11 cellular contexts compared by ENCODE assay signal in genomic region chr4:74768857-74769525, GRCh38. TPM values are rescaled to one million over a fixed set of nuclear protein-coding genes. Genes with fewer than 3 reads are reported as not detected.
DNase-seq lines count a peak whose midpoint lies in the region; ATAC-seq, FAIRE-seq and TF ChIP-seq lines count a peak whose summit lies in the region.
"Had no signal": no experiment of that assay in that cellular context is flagged by ENCODE, and none has a peak within 500 bp of the region (broad histone marks: within the 10 kb centered on the region; RNA-seq: fewer than 3 reads in every experiment).

No MANE protein-coding gene starts in this region.

- H2BK20ac ChIP-seq in IMR-90 (ENCODE audit: low read depth, low read length): no peak overlapping the region

- WGBS in IMR-90 (ENCODE audit: extremely low coverage in 2 of 2, insufficient read length in 1 of 2), 2 experiments: no CpG with 5 or more reads among the region's 2 CpGs

- no peak overlapping the region for H3K4me2 ChIP-seq in IMR-90 (ENCODE audit: low read depth, low read length)

- dilution Hi-C loops in IMR-90 (cut with HindIII; ENCODE audit: low sequenced_read_pairs, unreplicated experiment): no loop called here

- no peak overlapping the region for H2AK9ac ChIP-seq in IMR-90 (replicated peaks; ENCODE audit: low read depth, low read length, poor library complexity)

- H3K23ac ChIP-seq in IMR-90 (ENCODE audit: low read depth, low read length): no peak overlapping the region

- no peak for TF ChIP-seq RAD21 in IMR-90 (IDR thresholded peaks at IDR 0.05; ENCODE audit: low read length)

- H3K36me3 ChIP-seq in IMR-90 (ENCODE audit: control insufficient read depth, insufficient read depth, low read length): no peaks in the 10 kb centered on the region
- no peaks in the 10 kb centered on the region for H3K36me3 ChIP-seq in bronchial epithelial cell (ENCODE audit: control insufficient read depth, insufficient read depth, low read length)
- no peaks in the 10 kb centered on the region for H3K36me3 ChIP-seq in CD8-positive, alpha-beta memory T cell (ENCODE audit: insufficient read depth, low read length)

- intact Hi-C loops in IMR-90 (cut with micrococcal nuclease): no loop called here

- peak; percentile 40 for FAIRE-seq in bronchial epithelial cell (lab: Jason Lieb, UNC)

- H3K27ac ChIP-seq in IMR-90 (ENCODE audit: insufficient read depth, low read length): no peak overlapping the region
- no peak overlapping the region for H3K27ac ChIP-seq in CD8-positive, alpha-beta memory T cell (ENCODE audit: low read depth, low read length)

- no peak overlapping the region for H4K5ac ChIP-seq in IMR-90 (ENCODE audit: low read depth, low read length)

- no TSS peak for BruUV-seq in IMR-90 (replicated peaks; lab: Mats Ljungman, UMichigan)

- peaks cover 0 to 4% of the 10 kb centered on the region in 2 donors for H3K27me3 Mint-ChIP-seq in CD8-positive, alpha-beta memory T cell
- H3K27me3 Mint-ChIP-seq: activated CD4-positive, alpha-beta memory T cell treated with anti-CD3 and anti-CD28 coated beads, Interleukin-2, amount 10 ng/mL, durations not matched to agents 7 days and 5 days had no signal

- no peaks in the 10 kb centered on the region for H3K36me3 Mint-ChIP-seq in CD8-positive, alpha-beta memory T cell

- H2BK15ac ChIP-seq in IMR-90 (ENCODE audit: low read depth, low read length): no peak overlapping the region

- in situ Hi-C loops in IMR-90 (cut with MboI; ENCODE audit: low sequenced_read_pairs): no loop called here

- no peak overlapping the region for H3K18ac ChIP-seq in IMR-90 (ENCODE audit: low read depth, low read length)

- CTCF ChIA-PET in IMR-90 (lab: Yijun Ruan, JAX): no interaction called here
- CTCF ChIA-PET in CD8-positive, alpha-beta memory T cell (lab: Charles Lee): no interaction called here

- peak; percentile 63 for ATAC-seq in GM19463 (IDR thresholded peaks at IDR 0.05; ENCODE audit: unreplicated experiment)
- no peak for ATAC-seq in IMR-90 (ENCODE audit: low read depth)
- ATAC-seq in activated CD4-positive, CD25-positive, alpha-beta regulatory T cell treated with anti-CD3 and anti-CD28 coated beads, Interleukin-2, amount 50 U/mL, for 24 hours: no peak

- H3K9ac ChIP-seq in IMR-90 (ENCODE audit: low read depth, low read length): no peak overlapping the region

- no peak overlapping the region for H3K27ac Mint-ChIP-seq in CD8-positive, alpha-beta memory T cell
- H3K27ac Mint-ChIP-seq: activated CD4-positive, alpha-beta memory T cell treated with anti-CD3 and anti-CD28 coated beads, Interleukin-2, amount 10 ng/mL, durations not matched to agents 7 days and 5 days had no signal

- H3K56ac ChIP-seq in IMR-90 (ENCODE audit: extremely low read depth, insufficient read depth, low read length): no peak overlapping the region

- POLR2A ChIA-PET in IMR-90 (lab: Charles Lee; ENCODE audit: unreplicated experiment): no interaction called here
- POLR2A ChIA-PET in CD8-positive, alpha-beta memory T cell (lab: Charles Lee): no interaction called here

- DNase-seq in IMR-90 (peak; percentile 9), bronchial epithelial cell (ENCODE audit: low read depth) (peak; percentile 87), pons (ENCODE audit: low spot score) (peak; percentile 15), SKM-1 treated with dmso at 0.1 percent for 144 hours (lab: John Stamatoyannopoulos, UW; ENCODE audit: unreplicated experiment) (no peak), KG1 (lab: John Stamatoyannopoulos, UW) (no peak)
- DNase-seq in CD8-positive, alpha-beta memory T cell: no peak
- DNase-seq: activated CD4-positive, alpha-beta memory T cell treated with anti-CD3 and anti-CD28 coated beads, Interleukin-2, amount 10 ng/mL, durations not matched to agents 7 days and 5 days; NCI-H524 had no signal

- H3K4me3 Mint-ChIP-seq in CD8-positive, alpha-beta memory T cell: no peak overlapping the region
- H3K4me3 Mint-ChIP-seq: activated CD4-positive, alpha-beta memory T cell treated with anti-CD3 and anti-CD28 coated beads, Interleukin-2, amount 10 ng/mL, durations not matched to agents 7 days and 5 days; neural crest cell had no signal

- no peak overlapping the region for H4K91ac ChIP-seq in IMR-90 (ENCODE audit: insufficient read depth, low read depth, low read length)

- H3K4me3 ChIP-seq in IMR-90 (ENCODE audit: insufficient read depth, low read depth, low read length) (no peak overlapping the region), bronchial epithelial cell (ENCODE audit: low read depth, low read length) (no peak overlapping the region)
- H3K4me3 ChIP-seq in CD8-positive, alpha-beta memory T cell (ENCODE audit: low read length): no peak overlapping the region

- H3K4me1 Mint-ChIP-seq in CD8-positive, alpha-beta memory T cell: no peaks in the 10 kb centered on the region
- H3K4me1 Mint-ChIP-seq: activated CD4-positive, alpha-beta memory T cell treated with anti-CD3 and anti-CD28 coated beads, Interleukin-2, amount 10 ng/mL, durations not matched to agents 7 days and 5 days; neural crest cell had no signal

- TF ChIP-seq POLR2A in IMR-90 (IDR thresholded peaks at IDR 0.05; ENCODE audit: low read depth, low read length): no peak

- H3K14ac ChIP-seq in IMR-90 (replicated peaks; ENCODE audit: low read depth, low read length): no peak overlapping the region

- H2AFZ ChIP-seq in IMR-90 (replicated peaks; ENCODE audit: low read length, poor library complexity): no peak overlapping the region

- H3K27me3 ChIP-seq in IMR-90 (ENCODE audit: control insufficient read depth, insufficient read depth, low read length) (no peaks in the 10 kb centered on the region), bronchial epithelial cell (ENCODE audit: control insufficient read depth, insufficient read depth, low read length) (no peaks in the 10 kb centered on the region)
- H3K27me3 ChIP-seq in CD8-positive, alpha-beta memory T cell (ENCODE audit: insufficient read depth, low read length, poor library complexity, severe bottlenecking): no peaks in the 10 kb centered on the region

- no peak overlapping the region for H2BK5ac ChIP-seq in IMR-90 (ENCODE audit: low read depth, low read length, poor library complexity, severe bottlenecking)

- no peak overlapping the region for H3K4ac ChIP-seq in IMR-90 (ENCODE audit: low read depth, low read length)

- H3K9me1 ChIP-seq in IMR-90 (ENCODE audit: insufficient read depth, low read length): no peaks in the 10 kb centered on the region

- H4K8ac ChIP-seq in IMR-90 (ENCODE audit: low read depth in 2 of 2, low read length in 2 of 2): no peak overlapping the region

- TF ChIP-seq CTCF in IMR-90 (conservative IDR thresholded peaks at IDR 0.05; ENCODE audit: low read depth, low read length) (no peak), bronchial epithelial cell (IDR thresholded peaks at IDR 0.05; ENCODE audit: insufficient read depth, low read length, severe bottlenecking) (no peak)

- no peaks in the 10 kb centered on the region for H3K9me3 Mint-ChIP-seq in CD8-positive, alpha-beta memory T cell
- H3K9me3 Mint-ChIP-seq: activated CD4-positive, alpha-beta memory T cell treated with anti-CD3 and anti-CD28 coated beads, Interleukin-2, amount 10 ng/mL, durations not matched to agents 7 days and 5 days had no signal

- H3K4me1 ChIP-seq in IMR-90 (ENCODE audit: control insufficient read depth, insufficient read depth, low read length): no peaks in the 10 kb centered on the region
- H3K4me1 ChIP-seq in CD8-positive, alpha-beta memory T cell (ENCODE audit: insufficient read depth, low read length): no peaks in the 10 kb centered on the region

- no peaks in the 10 kb centered on the region for H3K79me1 ChIP-seq in IMR-90 (ENCODE audit: low read depth in 1 of 2, low read length in 2 of 2)

- H3K9me3 ChIP-seq in IMR-90 (ENCODE audit: control insufficient read depth, insufficient read depth, low read length): no peaks in the 10 kb centered on the region
- H3K9me3 ChIP-seq in CD8-positive, alpha-beta memory T cell (ENCODE audit: low read length): no peaks in the 10 kb centered on the region

- no peak overlapping the region for H2BK120ac ChIP-seq in IMR-90 (ENCODE audit: low read depth, low read length)

- H2AK5ac ChIP-seq in IMR-90 (ENCODE audit: low read depth, low read length): no peak overlapping the region

- H4K20me1 ChIP-seq in IMR-90 (ENCODE audit: insufficient read depth, low read length): no peaks in the 10 kb centered on the region

TF ChIP-seq in IMR-90, 13 proteins besides CTCF, POLR2A, EP300 and RAD21 (continues in another document):
- TF ChIP-seq SMC3 (IDR thresholded peaks at IDR 0.05; ENCODE audit: low read depth, low read length): no peak
- TF ChIP-seq MXI1 (IDR thresholded peaks at IDR 0.05; ENCODE audit: borderline replicate concordance, low read depth, low read length): no peak
- TF ChIP-seq FOS (IDR thresholded peaks at IDR 0.05; ENCODE audit: low read depth, low read length): no peak
- TF ChIP-seq BHLHE40 (IDR thresholded peaks at IDR 0.05; ENCODE audit: low read depth, low read length): no peak
- no peak for TF ChIP-seq CHD1 (IDR thresholded peaks at IDR 0.05; ENCODE audit: low read depth, low read length)
- no peak for TF ChIP-seq MAFK (IDR thresholded peaks at IDR 0.05; ENCODE audit: low read depth, low read length)
- TF ChIP-seq USF2 (IDR thresholded peaks at IDR 0.05; ENCODE audit: low read depth, low read length): no peak
- no peak for TF ChIP-seq RFX5 (IDR thresholded peaks at IDR 0.05; ENCODE audit: low read depth, low read length)
- no peak for TF ChIP-seq CEBPB (IDR thresholded peaks at IDR 0.05; ENCODE audit: low read depth, low read length)
- no peak for TF ChIP-seq MAZ (IDR thresholded peaks at IDR 0.05; ENCODE audit: borderline replicate concordance, low read depth, low read length)

RNA-seq across cellular contexts. Expression of gene BTC, which starts 25.3 kb away (rescaled TPM):
- total RNA-seq in IMR-90 (2012; rRNA removed): not detected in 2 replicates
- polyA plus RNA-seq in IMR-90 (2012; rRNA removed): not detected in 2 replicates
- not detected in 2 replicates for polyA plus RNA-seq in IMR-90 (2012; cell fraction: cytosol; rRNA removed)
- polyA plus RNA-seq in IMR-90 (2012; cell fraction: nucleus; rRNA removed; ENCODE audit: low replicate concordance): not detected in 2 replicates
- total RNA-seq in bronchial epithelial cell: 1.1 and 2.4 TPM in 2 replicates
- not detected for total RNA-seq in CD8-positive, alpha-beta memory T cell
- polyA plus RNA-seq in CD8-positive, alpha-beta memory T cell: not detected
- total RNA-seq: activated CD4-positive, alpha-beta memory T cell treated with anti-CD3 and anti-CD28 coated beads, Interleukin-2, amount 10 ng/mL, durations not matched to agents 7 days and 5 days; neural crest cell had no signal

Comparison
In these comparisons a context has a peak if more than half of its experiments do, and no peak if none do; other contexts are left out.
1. DNase-seq: peak in IMR-90 (single experiment), bronchial epithelial cell (single experiment) and pons (single experiment); none in SKM-1 treated with dmso at 0.1 percent for 144 hours (single experiment), CD8-positive, alpha-beta memory T cell (0 of 5) and KG1 (single experiment).